In the genomic region with DNA sequence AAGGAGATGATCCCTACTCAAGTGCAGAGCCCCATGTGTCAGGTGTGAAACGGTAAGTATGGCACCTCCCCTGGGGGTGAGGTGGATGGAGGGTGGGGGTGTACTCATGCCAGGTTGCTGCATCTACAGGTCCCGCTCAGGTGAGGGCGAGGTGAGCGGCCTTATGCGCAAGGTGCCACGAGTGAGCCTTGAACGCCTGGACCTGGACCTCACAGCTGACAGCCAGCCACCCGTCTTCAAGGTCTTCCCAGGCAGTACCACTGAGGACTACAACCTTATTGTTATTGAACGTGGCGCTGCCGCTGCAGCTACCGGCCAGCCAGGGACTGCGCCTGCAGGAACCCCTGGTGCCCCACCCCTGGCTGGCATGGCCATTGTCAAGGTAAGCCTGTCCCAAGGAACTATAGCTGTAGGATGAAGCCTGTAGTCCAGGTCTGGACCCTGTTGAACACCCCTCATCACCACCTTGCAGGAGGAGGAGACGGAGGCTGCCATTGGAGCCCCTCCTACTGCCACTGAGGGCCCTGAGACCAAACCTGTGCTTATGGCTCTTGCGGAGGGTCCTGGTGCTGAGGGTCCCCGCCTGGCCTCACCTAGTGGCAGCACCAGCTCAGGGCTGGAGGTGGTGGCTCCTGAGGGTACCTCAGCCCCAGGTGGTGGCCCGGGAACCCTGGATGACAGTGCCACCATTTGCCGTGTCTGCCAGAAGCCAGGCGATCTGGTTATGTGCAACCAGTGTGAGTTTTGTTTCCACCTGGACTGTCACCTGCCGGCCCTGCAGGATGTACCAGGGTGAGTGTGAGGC, we compare ENCODE assay signal across 22 cellular contexts. TPM values are rescaled to one million over a fixed set of nuclear protein-coding genes. Genes with fewer than 3 reads are reported as not detected.
A peak's percentile ranks its signal among the peaks of the same experiment; 100 is the strongest.
DNase-seq lines count a peak whose midpoint lies in the region; ATAC-seq, FAIRE-seq and TF ChIP-seq lines count a peak whose summit lies in the region.
"Had no signal": no experiment of that assay in that cellular context is flagged by ENCODE, and none has a peak within 500 bp of the region (broad histone marks: within the 10 kb centered on the region; RNA-seq: fewer than 3 reads in every experiment).

No MANE protein-coding gene starts in this region.

- intact Hi-C loops in left ventricle myocardium inferior (cut with micrococcal nuclease) (no loop called here), kidney (cut with DNase I) (no loop called here), psoas muscle (cut with DNase I) (no loop called here)

- TF ChIP-seq CTCF in cardiac muscle cell (IDR thresholded peaks at IDR 0.05; ENCODE audit: low read depth, low read length) (no peak), left ventricle myocardium inferior (IDR thresholded peaks at IDR 0.05; ENCODE audit: borderline replicate concordance) (no peak), RWPE1 (conservative IDR thresholded peaks at IDR 0.05; ENCODE audit: low read depth) (no peak), kidney (IDR thresholded peaks at IDR 0.05; ENCODE audit: borderline replicate concordance, extremely low read depth, insufficient read depth) (no peak), psoas muscle (IDR thresholded peaks at IDR 0.05) (no peak)

- peaks cover 19% of the 10 kb centered on the region for H3K4me1 ChIP-seq in cardiac muscle cell (ENCODE audit: low read depth)
- H3K4me1 ChIP-seq in left ventricle myocardium inferior: peaks cover 47% of the 10 kb centered on the region
- H3K4me1 ChIP-seq in kidney (ENCODE audit: control insufficient read depth in 1 of 2, insufficient read depth in 1 of 2, low read depth in 1 of 2, low read length in 2 of 2): peaks cover 14 to 26% of the 10 kb centered on the region in 2 donors
- peaks cover 30% of the 10 kb centered on the region for H3K4me1 ChIP-seq in psoas muscle

- no peaks in the 10 kb centered on the region for H3K9me3 ChIP-seq in cardiac muscle cell (ENCODE audit: low read depth)
- H3K9me3 ChIP-seq in left ventricle myocardium inferior (replicated peaks): no peaks in the 10 kb centered on the region
- H3K9me3 ChIP-seq in kidney (ENCODE audit: control insufficient read depth in 1 of 2, low read length in 2 of 2): no peaks in the 10 kb centered on the region
- H3K9me3 ChIP-seq in psoas muscle: no peaks in the 10 kb centered on the region
- H3K9me3 ChIP-seq: BLaER1, HAP-1 had no signal

- ATAC-seq in psoas muscle (no peak), HG03108 (IDR thresholded peaks at IDR 0.05; ENCODE audit: unreplicated experiment) (no peak)

- H3K36me3 ChIP-seq in cardiac muscle cell: peaks cover 47% of the 10 kb centered on the region
- H3K36me3 ChIP-seq in left ventricle myocardium inferior: peaks cover 83% of the 10 kb centered on the region
- H3K36me3 ChIP-seq in kidney (ENCODE audit: control insufficient read depth in 1 of 2, insufficient read depth in 2 of 2, low read length in 2 of 2): peaks cover 47 to 67% of the 10 kb centered on the region in 2 donors
- H3K36me3 ChIP-seq in psoas muscle (ENCODE audit: insufficient read depth in 1 of 2, low read depth in 1 of 2): peaks cover 24 to 86% of the 10 kb centered on the region in 2 donors

- H3K4me3 ChIP-seq in cardiac muscle cell (no peak overlapping the region), left ventricle myocardium inferior (no peak overlapping the region), kidney (ENCODE audit: low read length in 2 of 2) (no peak overlapping the region), psoas muscle (no peak overlapping the region)
- H3K4me3 ChIP-seq: BLaER1, GM23248, HAP-1 had no signal

- no peak for FAIRE-seq in kidney (lab: Jason Lieb, UNC)

- H3K9ac ChIP-seq in kidney (ENCODE audit: low read length in 2 of 2): no peak overlapping the region
- H3K9ac ChIP-seq: BLaER1, GM23248 had no signal

- H3K27ac ChIP-seq in cardiac muscle cell (peak overlapping the region; percentile 33), left ventricle myocardium inferior (replicated peaks) (no peak overlapping the region), RWPE1 (peak overlapping the region; percentile 54), kidney (ENCODE audit: low read depth in 2 of 2, low read length in 2 of 2) (no peak overlapping the region), psoas muscle (no peak overlapping the region)
- H3K27ac ChIP-seq: BLaER1, GM23248 had no signal

- WGBS in psoas muscle, 3 donors: 84 to 93% (median 90%) methylated on average over 20 of the region's 20 CpGs

- CTCF ChIA-PET in RWPE1 (lab: Yijun Ruan, JAX): no interaction called here

- POLR2A ChIA-PET in RWPE1 (lab: Yijun Ruan, JAX; ENCODE audit: low non-redundant PET): no interaction called here

- H3K27me3 ChIP-seq in cardiac muscle cell (no peaks in the 10 kb centered on the region), left ventricle myocardium inferior (ENCODE audit: low read depth) (no peaks in the 10 kb centered on the region), psoas muscle (ENCODE audit: insufficient read depth in 3 of 3, low read length in 2 of 3) (no peaks in the 10 kb centered on the region)
- H3K27me3 ChIP-seq: BLaER1 had no signal

- no peak for DNase-seq in cardiac muscle cell (ENCODE audit: low read depth in 1 of 2, low spot score in 1 of 2)
- no peak for DNase-seq in left ventricle myocardium inferior
- DNase-seq in RWPE1 (ENCODE audit: low spot score): no peak
- peak; percentile 61 for DNase-seq in kidney
- DNase-seq in stimulated activated CD8-positive, alpha-beta memory T cell treated with anti-CD3 and anti-CD28 coated beads, Interleukin-4, amount 100 ng/mL, for 48 hours: peak; percentile 23
- no peak for DNase-seq in psoas muscle
- DNase-seq in activated CD4-positive, alpha-beta T cell treated with anti-CD3 and anti-CD28 coated beads, Interleukin-2, amount 50 U/mL, for 48 hours: no peak
- DNase-seq: CD4-positive, alpha-beta T cell; COR-L47; DMS79; GM23248; NCI-H1694; NCI-H2081; NCI-H2171; NCI-H345; NCI-H524; NCI-H774; NK-92 treated with Interleukin-12 subunit alpha and Interleukin-12 subunit beta, amount 100 ng/mL, for 24 hours; SIG-M5 had no signal

RNA-seq across cellular contexts. Expression of gene TRIM28, which starts 5.2 kb away (rescaled TPM):
- total RNA-seq in cardiac muscle cell (563 and 650 TPM in 2 replicates), left ventricle myocardium inferior (136 TPM), kidney (229 TPM), psoas muscle (100 to 1,000 TPM; 165 to 212 (median 197) TPM)
- polyA plus RNA-seq in cardiac muscle cell (303 and 343 TPM in 2 replicates), kidney (ENCODE audit: insufficient read depth, low read depth, low replicate concordance) (191 TPM), psoas muscle (100 to 1,000 TPM; 141 to 154 (median 147) TPM)

RNA-seq across cellular contexts. Expression of gene CHMP2A, which starts 5.8 kb away (rescaled TPM):
- total RNA-seq in cardiac muscle cell (223 and 265 TPM in 2 replicates), left ventricle myocardium inferior (124 TPM), kidney (142 TPM), psoas muscle (100 to 1,000 TPM in 2 of 4 donors, 10 to 100 TPM in 2; 96.5 to 126 (median 103) TPM)
- polyA plus RNA-seq in cardiac muscle cell (247 and 319 TPM in 2 replicates), kidney (ENCODE audit: insufficient read depth, low read depth, low replicate concordance) (294 TPM), psoas muscle (100 to 1,000 TPM; 149 to 184 (median 157) TPM)

RNA-seq across cellular contexts. Expression of gene UBE2M, which starts 9.3 kb away (rescaled TPM):
- 70.8 and 79.0 TPM in 2 replicates for total RNA-seq in cardiac muscle cell
- polyA plus RNA-seq in cardiac muscle cell: 169 and 177 TPM in 2 replicates
- 116 TPM for total RNA-seq in left ventricle myocardium inferior
- 60.4 TPM for total RNA-seq in kidney
- 98.0 TPM for polyA plus RNA-seq in kidney (ENCODE audit: insufficient read depth, low read depth, low replicate concordance)
- total RNA-seq in psoas muscle: 100 to 1,000 TPM in 3 of 4 donors, 10 to 100 TPM in 1; 95.4 to 146 (median 125) TPM
- 100 to 1,000 TPM in 2 of 3 donors, 10 to 100 TPM in 1; 86.8 to 146 (median 145) TPM for polyA plus RNA-seq in psoas muscle

RNA-seq across cellular contexts. Expression of gene MZF1, which starts 24.1 kb away (rescaled TPM):
- total RNA-seq in cardiac muscle cell (51.1 TPM in 2 replicates), left ventricle myocardium inferior (10.9 TPM), kidney (38.6 TPM), psoas muscle (10 to 100 TPM in 2 of 4 donors, 1 to 10 TPM in 2; 8.2 to 13.0 (median 11.1) TPM)
- polyA plus RNA-seq in cardiac muscle cell (25.1 and 34.7 TPM in 2 replicates), kidney (ENCODE audit: insufficient read depth, low read depth, low replicate concordance) (12.9 TPM), psoas muscle (10 to 100 TPM in 1 of 3 donors, 1 to 10 TPM in 2; 5.0 to 12.5 (median 8.2) TPM)

RNA-seq across cellular contexts. Expression of gene ZBTB45, which starts 29.5 kb away (rescaled TPM):
- total RNA-seq in cardiac muscle cell: 22.8 and 26.3 TPM in 2 replicates
- polyA plus RNA-seq in cardiac muscle cell: 29.4 and 34.6 TPM in 2 replicates
- total RNA-seq in left ventricle myocardium inferior: 10.2 TPM
- 16.9 TPM for total RNA-seq in kidney
- 7.7 TPM for polyA plus RNA-seq in kidney (ENCODE audit: insufficient read depth, low read depth, low replicate concordance)
- total RNA-seq in psoas muscle: 10 to 100 TPM in 1 of 4 donors, 1 to 10 TPM in 3; 7.7 to 13.0 (median 9.9) TPM
- 10 to 100 TPM in 1 of 3 donors, 1 to 10 TPM in 2; 6.2 to 12.5 (median 8.5) TPM for polyA plus RNA-seq in psoas muscle

Comparison
In these comparisons a context has a peak if more than half of its experiments do, and no peak if none do; other contexts are left out.
1. H3K27ac ChIP-seq: peak in cardiac muscle cell (single experiment) and RWPE1 (single experiment); none in left ventricle myocardium inferior (single experiment), kidney (0 of 2) and psoas muscle (single experiment).
2. DNase-seq: peak in kidney (single experiment) and stimulated activated CD8-positive, alpha-beta memory T cell treated with anti-CD3 and anti-CD28 coated beads, Interleukin-4, amount 100 ng/mL, for 48 hours (single experiment); none in cardiac muscle cell (0 of 2), left ventricle myocardium inferior (single experiment), RWPE1 (single experiment), psoas muscle (0 of 2) and activated CD4-positive, alpha-beta T cell treated with anti-CD3 and anti-CD28 coated beads, Interleukin-2, amount 50 U/mL, for 48 hours (0 of 2).